Comparison of ENCODE assay signal across 1 cellular context in the genomic region with DNA sequence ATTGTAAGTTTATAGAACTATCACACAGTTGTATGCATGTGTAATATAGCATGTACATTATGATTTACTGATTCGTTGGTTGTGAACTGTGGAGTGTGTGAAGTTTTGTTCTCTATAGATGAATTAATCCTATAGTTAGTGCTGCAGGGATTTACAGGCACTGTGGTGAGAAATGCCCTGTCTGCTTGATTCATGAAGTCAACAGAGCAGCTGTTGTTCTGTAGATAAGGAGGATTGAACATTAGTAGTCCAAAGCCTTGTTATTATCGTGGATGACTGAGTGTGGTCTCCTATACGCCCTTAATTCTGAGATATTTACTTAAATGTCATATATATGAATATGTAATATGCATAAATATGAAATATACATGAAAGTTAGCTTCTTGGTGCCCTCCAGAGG.
A peak's percentile ranks its signal among the peaks of the same experiment; 100 is the strongest.
TF ChIP-seq lines count a peak whose summit lies in the region.

No MANE protein-coding gene starts in this region.

TF ChIP-seq in K562, 482 proteins besides CTCF, POLR2A, EP300 and RAD21 (continued from another document and continues in another):
- TF ChIP-seq ZNF77 (CRISPR knock-in tag; IDR thresholded peaks at IDR 0.05) (no peak), JUN (IDR thresholded peaks at IDR 0.05; ENCODE audit: borderline replicate concordance, low read depth, low read length) (no peak), JUN (CRISPR knock-in tag; IDR thresholded peaks at IDR 0.05; ENCODE audit: borderline replicate concordance) (no peak), TEAD4 (IDR thresholded peaks at IDR 0.05; ENCODE audit: low read length) (peak; percentile 81), TEAD4 (CRISPR knock-in tag; IDR thresholded peaks at IDR 0.05; ENCODE audit: borderline replicate concordance) (no peak), RUNX1 (IDR thresholded peaks at IDR 0.05; ENCODE audit: low read depth) (no peak), PYGO2 (tag; IDR thresholded peaks at IDR 0.05) (no peak), TAL1 (IDR thresholded peaks at IDR 0.05) (peak; percentile 69), ARNT (IDR thresholded peaks at IDR 0.05) (no peak), XRCC5 (IDR thresholded peaks at IDR 0.05; ENCODE audit: low read depth, low read length) (no peak), SPI1 (IDR thresholded peaks at IDR 0.05; ENCODE audit: borderline replicate concordance, low read depth, low read length) (no peak), BHLHE40 (IDR thresholded peaks at IDR 0.05; ENCODE audit: low read length) (no peak), FOXP1 (CRISPR knock-in tag; IDR thresholded peaks at IDR 0.05) (no peak), MTA2 (IDR thresholded peaks at IDR 0.05; ENCODE audit: low read depth) (0 out of 2 replicates have a peak, but pooled peaks have one; percentile 32), CBX8 (IDR thresholded peaks at IDR 0.05; ENCODE audit: borderline replicate concordance, extremely low read depth, low read depth, low read length, poor library complexity, severe bottlenecking) (no peak), ARID1B (IDR thresholded peaks at IDR 0.05) (peak; percentile 65; the same call in 1 of the 2 replicates), HDGF (IDR thresholded peaks at IDR 0.05) (no peak), RBM17 (IDR thresholded peaks at IDR 0.05; ENCODE audit: borderline replicate concordance, low read depth, low read length) (no peak), HDAC2 (IDR thresholded peaks at IDR 0.05) (peak; percentile 39; the same call in 1 of the 2 replicates), NCOA6 (IDR thresholded peaks at IDR 0.05) (no peak), MEF2D (tag; conservative IDR thresholded peaks at IDR 0.05; ENCODE audit: low read depth) (no peak), ZNF436 (CRISPR knock-in tag; IDR thresholded peaks at IDR 0.05) (no peak), RCOR1 (IDR thresholded peaks at IDR 0.05; ENCODE audit: borderline replicate concordance in 1 of 2, low read depth in 2 of 2, low read length in 2 of 2) (peak in 1 of 2 experiments; percentile 52; a peak in 1 of 4 replicates), NCOR1 (IDR thresholded peaks at IDR 0.05) (0 out of 2 replicates have a peak, but pooled peaks have one; percentile 27), KDM1A (IDR thresholded peaks at IDR 0.05) (peak; percentile 83 to 85), HDAC6 (IDR thresholded peaks at IDR 0.05; ENCODE audit: low read depth, low read length) (no peak), ZFX (CRISPR knock-in tag; IDR thresholded peaks at IDR 0.05) (no peak), NR1H2 (CRISPR knock-in tag; IDR thresholded peaks at IDR 0.05) (no peak), RBM22 (IDR thresholded peaks at IDR 0.05; ENCODE audit: low read depth, low read length, poor library complexity, severe bottlenecking) (no peak), ZNF24 (IDR thresholded peaks at IDR 0.05) (no peak), LARP7 (IDR thresholded peaks at IDR 0.05) (no peak), ZNF589 (CRISPR knock-in tag; IDR thresholded peaks at IDR 0.05; ENCODE audit: low read depth) (no peak), DMBX1 (CRISPR knock-in tag; IDR thresholded peaks at IDR 0.05; ENCODE audit: borderline replicate concordance) (no peak), ZNF12 (CRISPR knock-in tag; IDR thresholded peaks at IDR 0.05) (no peak), TCF3 (CRISPR knock-in tag; IDR thresholded peaks at IDR 0.05) (peak; percentile 67), NR2F6 (CRISPR knock-in tag; IDR thresholded peaks at IDR 0.05) (no peak), KLF6 (CRISPR knock-in tag; IDR thresholded peaks at IDR 0.05; ENCODE audit: borderline replicate concordance) (no peak), SIRT6 (IDR thresholded peaks at IDR 0.05; ENCODE audit: low read depth, low read length) (no peak), KLF16 (IDR thresholded peaks at IDR 0.05) (0 out of 2 replicates have a peak, but pooled peaks have one; percentile 12), GATA2 (CRISPR knock-in tag; IDR thresholded peaks at IDR 0.05) (no peak)
- TF ChIP-seq, protein P1, sequence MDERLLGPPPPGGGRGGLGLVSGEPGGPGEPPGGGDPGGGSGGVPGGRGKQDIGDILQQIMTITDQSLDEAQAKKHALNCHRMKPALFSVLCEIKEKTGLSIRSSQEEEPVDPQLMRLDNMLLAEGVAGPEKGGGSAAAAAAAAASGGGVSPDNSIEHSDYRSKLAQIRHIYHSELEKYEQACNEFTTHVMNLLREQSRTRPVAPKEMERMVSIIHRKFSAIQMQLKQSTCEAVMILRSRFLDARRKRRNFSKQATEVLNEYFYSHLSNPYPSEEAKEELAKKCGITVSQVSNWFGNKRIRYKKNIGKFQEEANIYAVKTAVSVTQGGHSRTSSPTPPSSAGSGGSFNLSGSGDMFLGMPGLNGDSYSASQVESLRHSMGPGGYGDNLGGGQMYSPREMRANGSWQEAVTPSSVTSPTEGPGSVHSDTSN (CRISPR knock-in tag; IDR thresholded peaks at IDR 0.05; ENCODE audit: low read depth) = no peak
- TF ChIP-seq, protein P1 (tag; conservative IDR thresholded peaks at IDR 0.05; ENCODE audit: low read depth) = peak; percentile 91
- TF ChIP-seq, protein P2, sequence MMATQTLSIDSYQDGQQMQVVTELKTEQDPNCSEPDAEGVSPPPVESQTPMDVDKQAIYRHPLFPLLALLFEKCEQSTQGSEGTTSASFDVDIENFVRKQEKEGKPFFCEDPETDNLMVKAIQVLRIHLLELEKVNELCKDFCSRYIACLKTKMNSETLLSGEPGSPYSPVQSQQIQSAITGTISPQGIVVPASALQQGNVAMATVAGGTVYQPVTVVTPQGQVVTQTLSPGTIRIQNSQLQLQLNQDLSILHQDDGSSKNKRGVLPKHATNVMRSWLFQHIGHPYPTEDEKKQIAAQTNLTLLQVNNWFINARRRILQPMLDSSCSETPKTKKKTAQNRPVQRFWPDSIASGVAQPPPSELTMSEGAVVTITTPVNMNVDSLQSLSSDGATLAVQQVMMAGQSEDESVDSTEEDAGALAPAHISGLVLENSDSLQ (IDR thresholded peaks at IDR 0.05) = peak; percentile 28; the same call in 1 of the 2 replicates
- TF ChIP-seq, protein P3, sequence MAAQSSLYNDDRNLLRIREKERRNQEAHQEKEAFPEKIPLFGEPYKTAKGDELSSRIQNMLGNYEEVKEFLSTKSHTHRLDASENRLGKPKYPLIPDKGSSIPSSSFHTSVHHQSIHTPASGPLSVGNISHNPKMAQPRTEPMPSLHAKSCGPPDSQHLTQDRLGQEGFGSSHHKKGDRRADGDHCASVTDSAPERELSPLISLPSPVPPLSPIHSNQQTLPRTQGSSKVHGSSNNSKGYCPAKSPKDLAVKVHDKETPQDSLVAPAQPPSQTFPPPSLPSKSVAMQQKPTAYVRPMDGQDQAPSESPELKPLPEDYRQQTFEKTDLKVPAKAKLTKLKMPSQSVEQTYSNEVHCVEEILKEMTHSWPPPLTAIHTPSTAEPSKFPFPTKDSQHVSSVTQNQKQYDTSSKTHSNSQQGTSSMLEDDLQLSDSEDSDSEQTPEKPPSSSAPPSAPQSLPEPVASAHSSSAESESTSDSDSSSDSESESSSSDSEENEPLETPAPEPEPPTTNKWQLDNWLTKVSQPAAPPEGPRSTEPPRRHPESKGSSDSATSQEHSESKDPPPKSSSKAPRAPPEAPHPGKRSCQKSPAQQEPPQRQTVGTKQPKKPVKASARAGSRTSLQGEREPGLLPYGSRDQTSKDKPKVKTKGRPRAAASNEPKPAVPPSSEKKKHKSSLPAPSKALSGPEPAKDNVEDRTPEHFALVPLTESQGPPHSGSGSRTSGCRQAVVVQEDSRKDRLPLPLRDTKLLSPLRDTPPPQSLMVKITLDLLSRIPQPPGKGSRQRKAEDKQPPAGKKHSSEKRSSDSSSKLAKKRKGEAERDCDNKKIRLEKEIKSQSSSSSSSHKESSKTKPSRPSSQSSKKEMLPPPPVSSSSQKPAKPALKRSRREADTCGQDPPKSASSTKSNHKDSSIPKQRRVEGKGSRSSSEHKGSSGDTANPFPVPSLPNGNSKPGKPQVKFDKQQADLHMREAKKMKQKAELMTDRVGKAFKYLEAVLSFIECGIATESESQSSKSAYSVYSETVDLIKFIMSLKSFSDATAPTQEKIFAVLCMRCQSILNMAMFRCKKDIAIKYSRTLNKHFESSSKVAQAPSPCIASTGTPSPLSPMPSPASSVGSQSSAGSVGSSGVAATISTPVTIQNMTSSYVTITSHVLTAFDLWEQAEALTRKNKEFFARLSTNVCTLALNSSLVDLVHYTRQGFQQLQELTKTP (IDR thresholded peaks at IDR 0.05; ENCODE audit: low read depth in 1 of 2, partially characterized antibody in 2 of 2) = no peak
- TF ChIP-seq, protein P4, sequence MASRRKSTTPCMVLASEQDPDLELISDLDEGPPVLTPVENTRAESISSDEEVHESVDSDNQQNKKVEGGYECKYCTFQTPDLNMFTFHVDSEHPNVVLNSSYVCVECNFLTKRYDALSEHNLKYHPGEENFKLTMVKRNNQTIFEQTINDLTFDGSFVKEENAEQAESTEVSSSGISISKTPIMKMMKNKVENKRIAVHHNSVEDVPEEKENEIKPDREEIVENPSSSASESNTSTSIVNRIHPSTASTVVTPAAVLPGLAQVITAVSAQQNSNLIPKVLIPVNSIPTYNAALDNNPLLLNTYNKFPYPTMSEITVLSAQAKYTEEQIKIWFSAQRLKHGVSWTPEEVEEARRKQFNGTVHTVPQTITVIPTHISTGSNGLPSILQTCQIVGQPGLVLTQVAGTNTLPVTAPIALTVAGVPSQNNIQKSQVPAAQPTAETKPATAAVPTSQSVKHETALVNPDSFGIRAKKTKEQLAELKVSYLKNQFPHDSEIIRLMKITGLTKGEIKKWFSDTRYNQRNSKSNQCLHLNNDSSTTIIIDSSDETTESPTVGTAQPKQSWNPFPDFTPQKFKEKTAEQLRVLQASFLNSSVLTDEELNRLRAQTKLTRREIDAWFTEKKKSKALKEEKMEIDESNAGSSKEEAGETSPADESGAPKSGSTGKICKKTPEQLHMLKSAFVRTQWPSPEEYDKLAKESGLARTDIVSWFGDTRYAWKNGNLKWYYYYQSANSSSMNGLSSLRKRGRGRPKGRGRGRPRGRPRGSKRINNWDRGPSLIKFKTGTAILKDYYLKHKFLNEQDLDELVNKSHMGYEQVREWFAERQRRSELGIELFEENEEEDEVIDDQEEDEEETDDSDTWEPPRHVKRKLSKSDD (conservative IDR thresholded peaks at IDR 0.05; ENCODE audit: low read length) = no peak
- TF ChIP-seq, protein P5, sequence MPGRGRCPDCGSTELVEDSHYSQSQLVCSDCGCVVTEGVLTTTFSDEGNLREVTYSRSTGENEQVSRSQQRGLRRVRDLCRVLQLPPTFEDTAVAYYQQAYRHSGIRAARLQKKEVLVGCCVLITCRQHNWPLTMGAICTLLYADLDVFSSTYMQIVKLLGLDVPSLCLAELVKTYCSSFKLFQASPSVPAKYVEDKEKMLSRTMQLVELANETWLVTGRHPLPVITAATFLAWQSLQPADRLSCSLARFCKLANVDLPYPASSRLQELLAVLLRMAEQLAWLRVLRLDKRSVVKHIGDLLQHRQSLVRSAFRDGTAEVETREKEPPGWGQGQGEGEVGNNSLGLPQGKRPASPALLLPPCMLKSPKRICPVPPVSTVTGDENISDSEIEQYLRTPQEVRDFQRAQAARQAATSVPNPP (IDR thresholded peaks at IDR 0.05; ENCODE audit: borderline replicate concordance, insufficient read depth, insufficient read length) = no peak
- TF ChIP-seq, protein P6, sequence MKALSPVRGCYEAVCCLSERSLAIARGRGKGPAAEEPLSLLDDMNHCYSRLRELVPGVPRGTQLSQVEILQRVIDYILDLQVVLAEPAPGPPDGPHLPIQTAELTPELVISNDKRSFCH (CRISPR knock-in tag; IDR thresholded peaks at IDR 0.05) = no peak
- TF ChIP-seq, protein P6 (tag; IDR thresholded peaks at IDR 0.05) = 0 out of 2 replicates have a peak, but pooled peaks have one; percentile 25
- TF ChIP-seq, protein P7, sequence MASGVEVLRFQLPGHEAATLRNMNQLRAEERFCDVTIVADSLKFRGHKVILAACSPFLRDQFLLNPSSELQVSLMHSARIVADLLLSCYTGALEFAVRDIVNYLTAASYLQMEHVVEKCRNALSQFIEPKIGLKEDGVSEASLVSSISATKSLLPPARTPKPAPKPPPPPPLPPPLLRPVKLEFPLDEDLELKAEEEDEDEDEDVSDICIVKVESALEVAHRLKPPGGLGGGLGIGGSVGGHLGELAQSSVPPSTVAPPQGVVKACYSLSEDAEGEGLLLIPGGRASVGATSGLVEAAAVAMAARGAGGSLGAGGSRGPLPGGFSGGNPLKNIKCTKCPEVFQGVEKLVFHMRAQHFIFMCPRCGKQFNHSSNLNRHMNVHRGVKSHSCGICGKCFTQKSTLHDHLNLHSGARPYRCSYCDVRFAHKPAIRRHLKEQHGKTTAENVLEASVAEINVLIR (CRISPR knock-in tag; IDR thresholded peaks at IDR 0.05) = no peak
- TF ChIP-seq, protein P8, sequence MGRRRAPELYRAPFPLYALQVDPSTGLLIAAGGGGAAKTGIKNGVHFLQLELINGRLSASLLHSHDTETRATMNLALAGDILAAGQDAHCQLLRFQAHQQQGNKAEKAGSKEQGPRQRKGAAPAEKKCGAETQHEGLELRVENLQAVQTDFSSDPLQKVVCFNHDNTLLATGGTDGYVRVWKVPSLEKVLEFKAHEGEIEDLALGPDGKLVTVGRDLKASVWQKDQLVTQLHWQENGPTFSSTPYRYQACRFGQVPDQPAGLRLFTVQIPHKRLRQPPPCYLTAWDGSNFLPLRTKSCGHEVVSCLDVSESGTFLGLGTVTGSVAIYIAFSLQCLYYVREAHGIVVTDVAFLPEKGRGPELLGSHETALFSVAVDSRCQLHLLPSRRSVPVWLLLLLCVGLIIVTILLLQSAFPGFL (CRISPR knock-in tag; IDR thresholded peaks at IDR 0.05) = no peak
- TF ChIP-seq, protein P9, sequence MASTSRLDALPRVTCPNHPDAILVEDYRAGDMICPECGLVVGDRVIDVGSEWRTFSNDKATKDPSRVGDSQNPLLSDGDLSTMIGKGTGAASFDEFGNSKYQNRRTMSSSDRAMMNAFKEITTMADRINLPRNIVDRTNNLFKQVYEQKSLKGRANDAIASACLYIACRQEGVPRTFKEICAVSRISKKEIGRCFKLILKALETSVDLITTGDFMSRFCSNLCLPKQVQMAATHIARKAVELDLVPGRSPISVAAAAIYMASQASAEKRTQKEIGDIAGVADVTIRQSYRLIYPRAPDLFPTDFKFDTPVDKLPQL (IDR thresholded peaks at IDR 0.05; ENCODE audit: extremely low read depth, insufficient read length) = no peak
